Comparison of ENCODE assay signal across 11 cellular contexts in the genomic region with DNA sequence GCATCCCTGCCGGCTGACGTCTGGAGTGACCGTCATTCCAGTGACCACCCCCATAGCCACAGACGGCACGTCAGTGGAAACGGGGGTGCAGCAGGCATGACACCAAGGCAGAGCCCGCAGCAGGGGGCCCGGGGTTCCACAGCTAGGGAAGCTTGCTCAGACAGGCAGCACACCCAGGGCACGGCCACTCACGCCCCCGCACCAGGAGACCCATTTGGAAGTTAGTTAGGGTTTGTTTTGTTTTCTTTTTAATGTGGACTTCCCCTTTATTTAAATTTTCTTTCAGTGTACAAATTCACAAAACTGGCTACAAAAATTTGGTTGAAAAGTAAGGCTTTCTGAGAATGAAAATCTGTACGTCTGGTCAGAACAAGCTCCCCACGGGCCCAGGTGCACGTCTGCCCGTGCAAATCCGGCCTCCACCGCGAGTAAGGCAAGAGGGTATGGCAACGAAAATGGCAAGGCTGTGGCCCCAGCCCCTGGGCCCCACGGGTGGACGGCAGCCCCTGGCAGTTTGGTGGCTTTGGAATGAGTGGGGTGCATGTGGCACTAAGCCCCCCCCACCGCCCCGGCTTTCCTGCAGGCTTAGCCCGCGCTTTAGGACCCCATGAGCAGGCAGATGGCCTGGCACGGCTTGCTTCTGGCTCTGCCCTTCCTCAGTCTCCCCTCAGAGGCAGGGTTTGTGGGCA.
DNase-seq lines count a peak whose midpoint lies in the region; ATAC-seq, FAIRE-seq and TF ChIP-seq lines count a peak whose summit lies in the region.
"Had no signal": no experiment of that assay in that cellular context is flagged by ENCODE, and none has a peak within 500 bp of the region (broad histone marks: within the 10 kb centered on the region; RNA-seq: fewer than 3 reads in every experiment).

No MANE protein-coding gene starts in this region.

- peak overlapping the region; percentile 83 to 88 for H3K27ac Mint-ChIP-seq in natural killer cell

- H3K4me1 Mint-ChIP-seq in natural killer cell, result peaks cover 47 to 76% of the 10 kb centered on the region in 2 donors

- no peaks in the 10 kb centered on the region for H3K27me3 Mint-ChIP-seq in natural killer cell (ENCODE audit: low read depth in 2 of 2)

- H3K27ac ChIP-seq in small intestine (ENCODE audit: low read depth in 1 of 2, low read length in 1 of 2), result peak overlapping the region in 1 of 2 donors; percentile 41
- H3K27ac ChIP-seq: KMS-11 had no signal

- no peaks in the 10 kb centered on the region for H3K4me1 ChIP-seq in small intestine (ENCODE audit: control insufficient read depth in 2 of 2, insufficient read depth in 1 of 2, low read depth in 1 of 2, low read length in 1 of 2)

- no peaks in the 10 kb centered on the region for H3K27me3 ChIP-seq in small intestine (ENCODE audit: control insufficient read depth in 2 of 2, insufficient read depth in 2 of 2, low read length in 2 of 2)
- H3K27me3 ChIP-seq: heart left ventricle had no signal

- no peaks in the 10 kb centered on the region for H3K9me3 Mint-ChIP-seq in natural killer cell

- H3K36me3 ChIP-seq in small intestine (ENCODE audit: control insufficient read depth in 2 of 2, insufficient read depth in 2 of 2, low read length in 2 of 2), result peaks cover 0 to 7% of the 10 kb centered on the region in 2 donors

- H3K4me3 ChIP-seq in GM12865 (ENCODE audit: low read depth, low read length), result peak overlapping the region; percentile 31
- H3K4me3 ChIP-seq in small intestine (ENCODE audit: low read depth in 1 of 2, low read length in 2 of 2), result no peak overlapping the region
- H3K4me3 ChIP-seq: heart left ventricle had no signal

- no peak overlapping the region for H3K4me3 Mint-ChIP-seq in natural killer cell

- 77 to 87% (median 82%) methylated on average over 25 to 26 of the region's 26 CpGs for WGBS in small intestine, 3 donors

- DNase-seq in GM12865 (ENCODE audit: low read depth), result peak; percentile 69
- peak; percentile 53 for DNase-seq in NAMALWA (ENCODE audit: low spot score)
- no peak for DNase-seq in natural killer cell
- no peak for DNase-seq in small intestine
- no peak for DNase-seq in superior temporal gyrus (ENCODE audit: extremely low spot score)
- DNase-seq in NCI-H748 (lab: John Stamatoyannopoulos, UW; ENCODE audit: unreplicated experiment), result no peak
- DNase-seq: activated CD4-positive, alpha-beta T cell treated with anti-CD3 and anti-CD28 coated beads, Interleukin-2, amount 50 U/mL, for 1 hour; heart left ventricle had no signal

- ATAC-seq in GM21717 (IDR thresholded peaks at IDR 0.05; ENCODE audit: unreplicated experiment) (peak; percentile 50), natural killer cell (no peak)
- no peak for ATAC-seq in activated CD4-positive, CD25-positive, alpha-beta regulatory T cell treated with anti-CD3 and anti-CD28 coated beads, Interleukin-2, amount 50 U/mL, for 24 hours
- ATAC-seq: heart left ventricle had no signal

- no peak for TF ChIP-seq CTCF in GM12865 (IDR thresholded peaks at IDR 0.05; ENCODE audit: insufficient read depth, low read depth, low read length, missing control alignments)
- TF ChIP-seq CTCF in natural killer cell (IDR thresholded peaks at IDR 0.05), result no peak

- intact Hi-C loops in natural killer cell (cut with micrococcal nuclease), result loop anchor here (5.0 kb wide), 1 partner anchor 172 kb away; a partner anchor contains a TSS

- no peaks in the 10 kb centered on the region for H3K36me3 Mint-ChIP-seq in natural killer cell

- no peak for FAIRE-seq in small intestine (lab: Jason Lieb, UNC)

- no peaks in the 10 kb centered on the region for H3K9me3 ChIP-seq in small intestine (ENCODE audit: control insufficient read depth, low read depth)
- H3K9me3 ChIP-seq: heart left ventricle had no signal

Comparison
In these comparisons a context has a peak if more than half of its experiments do, and no peak if none do; other contexts are left out.
1. DNase-seq: peak in GM12865 (single experiment) and NAMALWA (single experiment); none in natural killer cell (single experiment), small intestine (single experiment), superior temporal gyrus (single experiment) and NCI-H748 (single experiment).